In genomic region chr6:142946181-142946923, GRCh38 we compare ENCODE assay signal across 8 cellular contexts.
A peak's percentile ranks its signal among the peaks of the same experiment; 100 is the strongest.
DNase-seq lines count a peak whose midpoint lies in the region; ATAC-seq and TF ChIP-seq lines count a peak whose summit lies in the region.

No MANE protein-coding gene starts in this region.

- peak; percentile 27 for DNase-seq in SKM-1 treated with dmso at 0.1 percent for 144 hours (lab: John Stamatoyannopoulos, UW; ENCODE audit: unreplicated experiment)
- no peak for DNase-seq in SKM-1 (lab: John Stamatoyannopoulos, UW; ENCODE audit: unreplicated experiment)
- DNase-seq in NCI-H345 treated with DMSO at 0.1 percent for 48 hours (lab: John Stamatoyannopoulos, UW; ENCODE audit: unreplicated experiment): peak; percentile 89
- peak; percentile 96 for DNase-seq in activated CD4-positive, alpha-beta T cell treated with anti-CD3 and anti-CD28 coated beads, Interleukin-2, amount 50 U/mL, for 1 hour
- peak; percentile 99 for DNase-seq in coronary artery (ENCODE audit: low spot score)
- DNase-seq in left kidney (ENCODE audit: low read depth, low spot score): peak; percentile 98
- peak; percentile 76 to 87 (median 84) for DNase-seq in stimulated activated CD4-positive, alpha-beta T cell treated with anti-CD3 and anti-CD28 coated beads, Interleukin-1b, Interleukin-23, amount 100 ng/mL, for 24 hours (ENCODE audit: low read depth in 4 of 4, low spot score in 1 of 4)

- TF ChIP-seq CTCF in coronary artery (IDR thresholded peaks at IDR 0.05): no peak

- peak overlapping the region; percentile 97 to 98 for H3K27ac ChIP-seq in coronary artery

- peak overlapping the region; percentile 77 for H3K4me3 ChIP-seq in coronary artery

- ATAC-seq in HG03108 (IDR thresholded peaks at IDR 0.05; ENCODE audit: unreplicated experiment): peak; percentile 25
